ENCODE assay signal across 27 cellular contexts in the genomic region with DNA sequence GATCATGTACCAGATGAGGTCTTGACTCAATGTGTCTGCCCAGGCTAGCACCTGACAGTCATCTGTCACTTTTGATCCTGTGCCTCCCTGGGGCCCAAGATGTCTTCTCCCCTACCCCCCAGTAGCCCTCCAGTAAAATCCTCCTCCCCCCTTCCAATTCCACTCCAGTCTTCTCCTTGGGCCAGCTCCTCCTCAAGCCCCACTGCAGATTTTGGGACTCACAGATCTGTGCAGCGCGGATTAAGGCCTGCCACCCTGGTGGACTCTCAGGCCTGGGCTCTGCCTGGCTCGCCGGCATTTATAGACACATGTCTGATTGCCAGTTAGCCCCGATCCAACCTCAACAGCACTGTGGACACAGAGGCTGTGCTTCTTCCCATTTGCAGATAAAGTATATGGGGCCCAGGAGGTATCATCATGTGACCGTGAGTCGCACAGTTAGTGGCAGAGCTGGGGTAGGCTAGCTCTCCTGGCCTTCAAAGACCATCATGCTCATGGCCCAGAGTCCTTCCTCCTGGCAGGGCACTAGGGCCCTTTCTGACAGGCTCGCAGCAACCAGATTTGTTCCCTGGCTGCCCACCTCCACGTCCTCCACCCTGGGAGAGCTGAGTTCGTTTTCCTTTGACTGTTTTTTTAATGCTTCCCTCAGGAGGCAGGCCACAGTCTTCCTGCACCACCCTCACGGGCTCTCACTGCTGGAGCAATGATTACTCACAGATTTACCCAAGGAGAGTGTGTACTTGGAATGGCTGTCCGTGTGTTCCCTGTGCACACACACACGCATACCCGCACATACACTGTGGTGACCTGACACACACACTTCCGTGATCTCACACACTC.
DNase-seq lines count a peak whose midpoint lies in the region; ATAC-seq lines count a peak whose summit lies in the region.
"Had no signal": no experiment of that assay in that cellular context is flagged by ENCODE, and none has a peak within 500 bp of the region (broad histone marks: within the 10 kb centered on the region; RNA-seq: fewer than 3 reads in every experiment).

No MANE protein-coding gene starts in this region.

- DNase-seq in activated CD8-positive, alpha-beta memory T cell treated with anti-CD3 and anti-CD28 coated beads for 24 hours, result peak; percentile 32
- no peak for DNase-seq in activated CD8-positive, alpha-beta memory T cell treated with anti-CD3 and anti-CD28 coated beads, Interleukin-2, amount 50 U/mL, for 48 hours
- peak; percentile 25 for DNase-seq in SK-MEL-5 (ENCODE audit: low read depth, low spot score)
- DNase-seq in islet precursor cell, result peak; percentile 60
- peak; percentile 17 for DNase-seq in ureter (ENCODE audit: low spot score)
- DNase-seq in Ammon's horn (ENCODE audit: low spot score), result no peak
- DNase-seq in iPS-NIHi11 (ENCODE audit: low spot score), result no peak
- DNase-seq: activated CD4-positive, alpha-beta T cell treated with anti-CD3 and anti-CD28 coated beads, Interleukin-2, amount 50 U/mL, for 48 hours; activated CD4-positive, CD25-positive, alpha-beta regulatory T cell treated with anti-CD3 and anti-CD28 coated beads, Interleukin-2, amount 50 U/mL, for 72 hours; activated naive CD8-positive, alpha-beta T cell treated with anti-CD3 and anti-CD28 coated beads for 36 hours; anterior cingulate cortex; Caco-2; colonic mucosa; DMS79 treated with DMSO at 0.1 percent for 48 hours; effector CD8-positive, alpha-beta T cell; GF-D8; glutamatergic neuron; midbrain; naive thymus-derived CD4-positive, alpha-beta T cell; NCI-H1105; NCI-H2029 treated with DMSO at 0.1 percent for 48 hours; NCI-H524 treated with DMSO at 0.1 percent for 48 hours; Right ventricle myocardium superior; stimulated activated CD4-positive, alpha-beta T cell treated with anti-CD3 and anti-CD28 coated beads, Interleukin-12 subunit alpha, Interleukin-12 subunit beta, amount 100 ng/mL, for 4 hours; stimulated activated CD4-positive, alpha-beta T cell treated with anti-CD3 and anti-CD28 coated beads, Interleukin-2, amount 100 ng/mL, for 48 hours had no signal

- in situ Hi-C loops in SK-MEL-5 (cut with HindIII; ENCODE audit: low pct_unique_long_range_greater_than_20kb, low sequenced_read_pairs), result no loop called here

- no peak for ATAC-seq in GM18870 (IDR thresholded peaks at IDR 0.05; ENCODE audit: unreplicated experiment)
- ATAC-seq: naive thymus-derived CD4-positive, alpha-beta T cell; sciatic nerve had no signal

Comparison
In these comparisons a context has a peak if more than half of its experiments do, and no peak if none do; other contexts are left out.
1. DNase-seq: peak in activated CD8-positive, alpha-beta memory T cell treated with anti-CD3 and anti-CD28 coated beads for 24 hours (single experiment), SK-MEL-5 (single experiment), islet precursor cell (single experiment) and ureter (single experiment); none in activated CD8-positive, alpha-beta memory T cell treated with anti-CD3 and anti-CD28 coated beads, Interleukin-2, amount 50 U/mL, for 48 hours (single experiment), Ammon's horn (single experiment) and iPS-NIHi11 (single experiment).